In genomic region chr17:63623786-63624185, GRCh38 we compare ENCODE assay signal across 8 cellular contexts. TPM values are rescaled to one million over a fixed set of nuclear protein-coding genes. Genes with fewer than 3 reads are reported as not detected.
DNase-seq lines count a peak whose midpoint lies in the region; ATAC-seq, FAIRE-seq and TF ChIP-seq lines count a peak whose summit lies in the region.

No MANE protein-coding gene starts in this region.

- ATAC-seq in heart left ventricle (no peak), Right ventricle myocardium superior (ENCODE audit: poor library complexity) (no peak), lower lobe of right lung (no peak), upper lobe of left lung (ENCODE audit: low FRiP score in 2 of 2) (no peak), HG02870 (IDR thresholded peaks at IDR 0.05; ENCODE audit: unreplicated experiment) (no peak)

- H3K9me3 ChIP-seq in heart left ventricle (no peaks in the 10 kb centered on the region), astrocyte (ENCODE audit: insufficient read depth, low read depth, low read length) (no peaks in the 10 kb centered on the region), lower lobe of right lung (no peaks in the 10 kb centered on the region), upper lobe of left lung (no peaks in the 10 kb centered on the region)

- no peaks in the 10 kb centered on the region for H3K36me3 Mint-ChIP-seq in astrocyte (ENCODE audit: low read depth, unreplicated experiment)

- H3K27me3 ChIP-seq in heart left ventricle (no peaks in the 10 kb centered on the region), astrocyte (ENCODE audit: insufficient read depth, low read length) (no peaks in the 10 kb centered on the region), lower lobe of right lung (ENCODE audit: low read depth) (no peaks in the 10 kb centered on the region), upper lobe of left lung (no peaks in the 10 kb centered on the region)

- WGBS in heart left ventricle, 4 donors = 17 to 18% (median 18%) methylated on average over 6 of the region's 6 CpGs
- WGBS in upper lobe of left lung, 2 donors = 24 to 25% methylated on average over 6 of the region's 6 CpGs

- H3K9ac ChIP-seq in astrocyte (ENCODE audit: low read length) = peak overlapping the region; percentile 85

- peaks cover 4 to 61% (median 49%) of the 10 kb centered on the region in 12 donors for H3K4me1 ChIP-seq in heart left ventricle
- H3K4me1 ChIP-seq in astrocyte (ENCODE audit: insufficient read depth, low read length) = peaks cover 5% of the 10 kb centered on the region
- peaks cover 61% of the 10 kb centered on the region for H3K4me1 ChIP-seq in lower lobe of right lung
- H3K4me1 ChIP-seq in upper lobe of left lung = peaks cover 38 to 55% (median 46%) of the 10 kb centered on the region in 4 donors

- H3K4me3 ChIP-seq in heart left ventricle = peak overlapping the region; percentile 67 to 96 (median 78)
- peak overlapping the region; percentile 81 for H3K4me3 ChIP-seq in astrocyte (ENCODE audit: insufficient read depth, low read depth, low read length)
- peak overlapping the region; percentile 88 for H3K4me3 ChIP-seq in lower lobe of right lung
- peak overlapping the region in 3 of 4 donors; percentile 75 to 86 (median 84) for H3K4me3 ChIP-seq in upper lobe of left lung

- no peaks in the 10 kb centered on the region for H3K9me3 Mint-ChIP-seq in astrocyte (ENCODE audit: unreplicated experiment)

- no peaks in the 10 kb centered on the region for H3K27me3 Mint-ChIP-seq in astrocyte (ENCODE audit: low read depth, unreplicated experiment)

- no peak for FAIRE-seq in astrocyte (lab: Jason Lieb, UNC)

- H3K79me2 ChIP-seq in astrocyte (ENCODE audit: insufficient read depth, low read length) = peaks cover 50% of the 10 kb centered on the region

- TF ChIP-seq CTCF in heart left ventricle (IDR thresholded peaks at IDR 0.05) = no peak
- no peak for TF ChIP-seq CTCF in astrocyte (IDR thresholded peaks at IDR 0.05; ENCODE audit: insufficient read depth, low read depth, low read length)
- TF ChIP-seq CTCF in lower lobe of right lung (IDR thresholded peaks at IDR 0.05) = no peak
- TF ChIP-seq CTCF in upper lobe of left lung (IDR thresholded peaks at IDR 0.05) = no peak

- DNase-seq in heart left ventricle (no peak), Right ventricle myocardium superior (no peak), astrocyte (ENCODE audit: low read depth) (no peak), lower lobe of right lung (no peak), upper lobe of left lung (no peak), NCI-H2227 treated with DMSO at 0.1 percent for 48 hours (lab: John Stamatoyannopoulos, UW) (no peak), anterior cingulate cortex (lab: John Stamatoyannopoulos, UW) (no peak)

- H3K4me3 Mint-ChIP-seq in astrocyte (ENCODE audit: unreplicated experiment) = peak overlapping the region; percentile 94

- intact Hi-C loops in heart left ventricle (cut with DNase I) (loop anchor here in 5 of 10 donors (2.0 to 10.0 kb wide), 4 partner anchors 51 to 79 kb away; partner anchors contain the start of gene LIMD2 (in 1 of the 5)), Right ventricle myocardium superior (cut with DNase I) (no loop called here), lower lobe of right lung (cut with DNase I) (no loop called here)

- H3K4me1 Mint-ChIP-seq in astrocyte (ENCODE audit: low read depth, unreplicated experiment) = peaks cover 19% of the 10 kb centered on the region

- H3K4me2 ChIP-seq in astrocyte (ENCODE audit: low read length) = peak overlapping the region; percentile 90

- H4K20me1 ChIP-seq in astrocyte (ENCODE audit: insufficient read depth, low read length) = peaks cover 48% of the 10 kb centered on the region

- TF ChIP-seq POLR2A in heart left ventricle (IDR thresholded peaks at IDR 0.05) (no peak), upper lobe of left lung (IDR thresholded peaks at IDR 0.05) (no peak)

- no peak overlapping the region for H2AFZ ChIP-seq in astrocyte (ENCODE audit: low read depth, low read length)

- H3K27ac Mint-ChIP-seq in astrocyte (ENCODE audit: unreplicated experiment) = peak overlapping the region; percentile 81

- TF ChIP-seq EP300 in upper lobe of left lung (IDR thresholded peaks at IDR 0.05) = no peak

- H3K27ac ChIP-seq in heart left ventricle (peak overlapping the region in 11 of 12 donors; percentile 82 to 93 (median 88)), astrocyte (ENCODE audit: low read depth, low read length) (no peak overlapping the region), lower lobe of right lung (no peak overlapping the region), upper lobe of left lung (peak overlapping the region in 3 of 4 donors; percentile 90 to 95 (median 92))

- H3K36me3 ChIP-seq in heart left ventricle = peaks cover 0 to 8% (median 0%) of the 10 kb centered on the region in 9 donors
- no peaks in the 10 kb centered on the region for H3K36me3 ChIP-seq in astrocyte (ENCODE audit: insufficient read depth, low read length)
- H3K36me3 ChIP-seq in lower lobe of right lung = peaks cover 7% of the 10 kb centered on the region
- H3K36me3 ChIP-seq in upper lobe of left lung = peaks cover 0 to 5% (median 0%) of the 10 kb centered on the region in 4 donors

RNA-seq across cellular contexts. Expression of gene MAP3K3, which starts 1.6 kb away (rescaled TPM):
- total RNA-seq in heart left ventricle (100 to 1,000 TPM in 1 of 9 donors, 10 to 100 TPM in 8; 31.0 to 102 (median 58.0) TPM), Right ventricle myocardium superior (31.3 TPM), astrocyte (28.3 and 30.5 TPM in 2 replicates), lower lobe of right lung (58.5 TPM), upper lobe of left lung (100 to 1,000 TPM in 1 of 6 donors, 10 to 100 TPM in 5; 55.1 to 116 (median 60.4) TPM)
- polyA plus RNA-seq in heart left ventricle = 10 to 100 TPM; 20.5 to 70.9 TPM

RNA-seq across cellular contexts. Expression of gene TACO1, which starts 23.1 kb away (rescaled TPM):
- total RNA-seq in heart left ventricle = 10 to 100 TPM; 23.0 to 48.0 (median 40.6) TPM
- polyA plus RNA-seq in heart left ventricle = 10 to 100 TPM; 52.7 to 54.9 TPM
- 43.1 TPM for total RNA-seq in Right ventricle myocardium superior
- total RNA-seq in astrocyte = 18.9 and 19.5 TPM in 2 replicates
- total RNA-seq in lower lobe of right lung = 13.6 TPM
- 10 to 100 TPM in 5 of 6 donors, 1 to 10 TPM in 1; 6.3 to 17.5 (median 13.5) TPM for total RNA-seq in upper lobe of left lung

Comparison
In these comparisons a context has a peak if more than half of its experiments do, and no peak if none do; other contexts are left out.
1. H3K27ac ChIP-seq: peak in heart left ventricle (11 of 12) and upper lobe of left lung (3 of 4); none in astrocyte (single experiment) and lower lobe of right lung (single experiment).
2. Peak in every context shown above with its lines, with median percentiles within 50 percentile points of each other: H3K4me3 ChIP-seq.